15 cellular contexts compared by ENCODE assay signal in the genomic region with DNA sequence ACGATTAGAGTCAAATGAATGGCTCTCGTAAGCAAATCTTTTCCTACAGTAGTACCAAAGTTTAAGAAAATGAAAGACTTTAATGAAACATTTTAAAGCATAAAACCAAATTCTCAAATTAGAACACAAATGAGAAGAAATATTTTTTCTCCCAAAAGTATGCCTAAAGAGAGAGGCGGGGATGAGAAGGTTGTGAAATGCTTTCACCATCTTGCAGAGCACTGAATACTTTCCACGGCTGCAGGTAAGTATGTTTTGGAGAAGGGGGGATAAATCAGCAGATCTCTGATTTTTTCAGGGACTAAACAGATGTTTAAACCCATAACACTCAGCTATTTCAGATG.
DNase-seq lines count a peak whose midpoint lies in the region; ATAC-seq and TF ChIP-seq lines count a peak whose summit lies in the region.
"Had no signal": no experiment of that assay in that cellular context is flagged by ENCODE, and none has a peak within 500 bp of the region (broad histone marks: within the 10 kb centered on the region; RNA-seq: fewer than 3 reads in every experiment).

No MANE protein-coding gene starts in this region.

- H3K4me3 ChIP-seq in GM23338: no peak overlapping the region
- no peak overlapping the region for H3K4me3 ChIP-seq in Panc1 (ENCODE audit: low read depth in 2 of 2, low read length in 2 of 2)
- no peak overlapping the region for H3K4me3 ChIP-seq in mesodermal cell (ENCODE audit: extremely low read depth, insufficient read depth, low read length, poor library complexity, severe bottlenecking)
- H3K4me3 ChIP-seq in smooth muscle cell: no peak overlapping the region
- no peak overlapping the region for H3K4me3 ChIP-seq in colonic mucosa
- H3K4me3 ChIP-seq: GM23248, SJCRH30 had no signal

- no peaks in the 10 kb centered on the region for H3K9me3 Mint-ChIP-seq in GM23338
- H3K9me3 Mint-ChIP-seq: CD8-positive, alpha-beta T cell had no signal

- no peaks in the 10 kb centered on the region for H3K27me3 ChIP-seq in GM23338 (ENCODE audit: insufficient read depth)
- H3K27me3 ChIP-seq in Panc1 (ENCODE audit: control insufficient read depth, insufficient read depth, low read length): no peaks in the 10 kb centered on the region
- H3K27me3 ChIP-seq in smooth muscle cell (ENCODE audit: low read depth): no peaks in the 10 kb centered on the region
- H3K27me3 ChIP-seq in colonic mucosa: no peaks in the 10 kb centered on the region
- H3K27me3 ChIP-seq: SJCRH30 had no signal

- intact Hi-C loops in Panc1 (cut with micrococcal nuclease; ENCODE audit: unreplicated experiment): no loop called here
- intact Hi-C loops in colonic mucosa (cut with DNase I): no loop called here

- BruUV-seq in Panc1 (replicated peaks; lab: Mats Ljungman, UMichigan): no TSS peak

- ATAC-seq in GM23338: no peak
- no peak for ATAC-seq in Panc1
- ATAC-seq: CD8-positive, alpha-beta T cell had no signal

- 0 out of 2 replicates have a peak overlapping the region, but pooled peaks have one; percentile 6 for H3K27ac Mint-ChIP-seq in GM23338
- H3K27ac Mint-ChIP-seq: CD8-positive, alpha-beta T cell had no signal

- no peaks in the 10 kb centered on the region for H3K9me3 ChIP-seq in Panc1 (ENCODE audit: control insufficient read depth, insufficient read depth, low read depth, low read length)
- H3K9me3 ChIP-seq in mesodermal cell (ENCODE audit: control insufficient read depth, low read length): no peaks in the 10 kb centered on the region
- no peaks in the 10 kb centered on the region for H3K9me3 ChIP-seq in smooth muscle cell (replicated peaks; ENCODE audit: low read depth)
- no peaks in the 10 kb centered on the region for H3K9me3 ChIP-seq in colonic mucosa
- H3K9me3 ChIP-seq: SJCRH30 had no signal

- no peaks in the 10 kb centered on the region for H3K27me3 Mint-ChIP-seq in GM23338 (ENCODE audit: insufficient read depth, low read depth, poor library complexity)

- no peaks in the 10 kb centered on the region for H3K36me3 Mint-ChIP-seq in GM23338 (ENCODE audit: low read depth)
- H3K36me3 Mint-ChIP-seq: CD8-positive, alpha-beta T cell had no signal

- H3K4me1 ChIP-seq in GM23338 (ENCODE audit: insufficient read depth) (no peaks in the 10 kb centered on the region), Panc1 (ENCODE audit: control insufficient read depth, insufficient read depth, low read length) (no peaks in the 10 kb centered on the region), mesodermal cell (ENCODE audit: control insufficient read depth, insufficient read depth, low read length, poor library complexity, severe bottlenecking) (peaks cover 27% of the 10 kb centered on the region), smooth muscle cell (ENCODE audit: low read depth) (no peaks in the 10 kb centered on the region), colonic mucosa (no peaks in the 10 kb centered on the region)
- H3K4me1 ChIP-seq: SJCRH30 had no signal

- TF ChIP-seq CTCF in GM23338 (conservative IDR thresholded peaks at IDR 0.05; ENCODE audit: low read depth in 2 of 2) (no peak), Panc1 (IDR thresholded peaks at IDR 0.05) (no peak), smooth muscle cell (IDR thresholded peaks at IDR 0.05; ENCODE audit: borderline replicate concordance, insufficient read depth, poor library complexity, severe bottlenecking) (no peak), colonic mucosa (IDR thresholded peaks at IDR 0.05) (no peak)

- no peaks in the 10 kb centered on the region for H4K20me1 ChIP-seq in GM23338 (replicated peaks; ENCODE audit: insufficient read depth)
- H4K20me1 ChIP-seq in smooth muscle cell (ENCODE audit: low read depth): no peaks in the 10 kb centered on the region

- H3K27ac ChIP-seq in GM23338 (ENCODE audit: low read depth) (no peak overlapping the region), Panc1 (ENCODE audit: low read length) (peak overlapping the region; percentile 30; the same call in 1 of the 2 replicates), mesodermal cell (ENCODE audit: low read depth, low read length, severe bottlenecking) (peak overlapping the region; percentile 77), smooth muscle cell (ENCODE audit: low read depth) (peak overlapping the region; percentile 8), colonic mucosa (no peak overlapping the region)
- H3K27ac ChIP-seq: GM23248, SJCRH30 had no signal

- no peaks in the 10 kb centered on the region for H3F3A ChIP-seq in GM23338 (replicated peaks; ENCODE audit: low read depth)
- H3F3A ChIP-seq in smooth muscle cell (ENCODE audit: low read depth): no peaks in the 10 kb centered on the region

- no peaks in the 10 kb centered on the region for H3K79me2 ChIP-seq in GM23338 (replicated peaks; ENCODE audit: insufficient read depth)
- H3K79me2 ChIP-seq in smooth muscle cell (ENCODE audit: low read depth): no peaks in the 10 kb centered on the region

- H3K4me1 Mint-ChIP-seq in GM23338: peaks cover 3% of the 10 kb centered on the region; the same call in 2 of the 3 replicates

- POLR2A ChIA-PET in Panc1 (lab: Charles Lee): interaction anchor here (0.6 kb wide), 1 partner anchor 29 kb away, joined by 5 read pairs; no protein-coding TSS in a partner anchor

- CTCF ChIA-PET in Panc1 (lab: Charles Lee): no interaction called here

- WGBS in mesodermal cell (ENCODE audit: insufficient coverage in 2 of 2), 2 experiments: 100% methylated on average over 1 of the region's 4 CpGs; no CpG with 5 or more reads in 1 of the 2 experiments
- WGBS in smooth muscle cell (ENCODE audit: low lambda C conversion rate): 86% methylated on average over 4 of the region's 4 CpGs

- in situ Hi-C loops in Panc1 (cut with HindIII; ENCODE audit: low pct_unique_long_range_greater_than_20kb, low sequenced_read_pairs): no loop called here

- H2AFZ ChIP-seq in GM23338 (0 out of 2 replicates have a peak overlapping the region, but pooled peaks have one; percentile 29), smooth muscle cell (ENCODE audit: low read depth) (no peak overlapping the region)
- H2AFZ ChIP-seq: GM23248 had no signal

- H3K36me3 ChIP-seq in GM23338 (ENCODE audit: insufficient read depth) (no peaks in the 10 kb centered on the region), Panc1 (ENCODE audit: control insufficient read depth, insufficient read depth, low read length) (no peaks in the 10 kb centered on the region), mesodermal cell (ENCODE audit: control insufficient read depth, insufficient read depth, low read length) (no peaks in the 10 kb centered on the region), smooth muscle cell (ENCODE audit: low read depth) (no peaks in the 10 kb centered on the region), colonic mucosa (no peaks in the 10 kb centered on the region)

- no peaks in the 10 kb centered on the region for H3K9me2 ChIP-seq in GM23338 (ENCODE audit: insufficient read depth)

- H3K9ac ChIP-seq in smooth muscle cell (ENCODE audit: low read depth) (no peak overlapping the region), colonic mucosa (ENCODE audit: low read depth in 2 of 2, low read length in 2 of 2) (no peak overlapping the region)
- H3K9ac ChIP-seq: GM23248 had no signal

- H3K4me3 Mint-ChIP-seq in GM23338: no peak overlapping the region
- H3K4me3 Mint-ChIP-seq: CD8-positive, alpha-beta T cell had no signal

- H3K4me2 ChIP-seq in GM23338: no peak overlapping the region
- H3K4me2 ChIP-seq in smooth muscle cell: peak overlapping the region; percentile 28

- DNase-seq in GM23338 (ENCODE audit: low spot score): no peak
- DNase-seq in Panc1 (ENCODE audit: low read depth, low spot score): no peak
- no peak for DNase-seq in smooth muscle cell (lab: John Stamatoyannopoulos, UW; ENCODE audit: unreplicated experiment)
- DNase-seq in NCI-H510A treated with DMSO at 0.1 percent for 48 hours (lab: John Stamatoyannopoulos, UW): no peak
- DNase-seq in NCI-H187 treated with DMSO at 0.1 percent for 48 hours (lab: John Stamatoyannopoulos, UW): no peak
- no peak for DNase-seq in colonic mucosa
- DNase-seq: CD8-positive, alpha-beta T cell; DND-41; GM23248; MM.1S; NCI-H1105; NCI-H187; NCI-H748 treated with DMSO at 0.1 percent for 48 hours; SJCRH30 had no signal

TF ChIP-seq in GM23338, 12 proteins besides CTCF, POLR2A, EP300 and RAD21 (continues in another document):
- TF ChIP-seq, protein P1, sequence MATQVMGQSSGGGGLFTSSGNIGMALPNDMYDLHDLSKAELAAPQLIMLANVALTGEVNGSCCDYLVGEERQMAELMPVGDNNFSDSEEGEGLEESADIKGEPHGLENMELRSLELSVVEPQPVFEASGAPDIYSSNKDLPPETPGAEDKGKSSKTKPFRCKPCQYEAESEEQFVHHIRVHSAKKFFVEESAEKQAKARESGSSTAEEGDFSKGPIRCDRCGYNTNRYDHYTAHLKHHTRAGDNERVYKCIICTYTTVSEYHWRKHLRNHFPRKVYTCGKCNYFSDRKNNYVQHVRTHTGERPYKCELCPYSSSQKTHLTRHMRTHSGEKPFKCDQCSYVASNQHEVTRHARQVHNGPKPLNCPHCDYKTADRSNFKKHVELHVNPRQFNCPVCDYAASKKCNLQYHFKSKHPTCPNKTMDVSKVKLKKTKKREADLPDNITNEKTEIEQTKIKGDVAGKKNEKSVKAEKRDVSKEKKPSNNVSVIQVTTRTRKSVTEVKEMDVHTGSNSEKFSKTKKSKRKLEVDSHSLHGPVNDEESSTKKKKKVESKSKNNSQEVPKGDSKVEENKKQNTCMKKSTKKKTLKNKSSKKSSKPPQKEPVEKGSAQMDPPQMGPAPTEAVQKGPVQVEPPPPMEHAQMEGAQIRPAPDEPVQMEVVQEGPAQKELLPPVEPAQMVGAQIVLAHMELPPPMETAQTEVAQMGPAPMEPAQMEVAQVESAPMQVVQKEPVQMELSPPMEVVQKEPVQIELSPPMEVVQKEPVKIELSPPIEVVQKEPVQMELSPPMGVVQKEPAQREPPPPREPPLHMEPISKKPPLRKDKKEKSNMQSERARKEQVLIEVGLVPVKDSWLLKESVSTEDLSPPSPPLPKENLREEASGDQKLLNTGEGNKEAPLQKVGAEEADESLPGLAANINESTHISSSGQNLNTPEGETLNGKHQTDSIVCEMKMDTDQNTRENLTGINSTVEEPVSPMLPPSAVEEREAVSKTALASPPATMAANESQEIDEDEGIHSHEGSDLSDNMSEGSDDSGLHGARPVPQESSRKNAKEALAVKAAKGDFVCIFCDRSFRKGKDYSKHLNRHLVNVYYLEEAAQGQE (IDR thresholded peaks at IDR 0.05; ENCODE audit: unreplicated experiment): no peak

Comparison
In these comparisons a context has a peak if more than half of its experiments do, and no peak if none do; other contexts are left out.
1. H3K27ac ChIP-seq: peak in Panc1 (single experiment), mesodermal cell (single experiment) and smooth muscle cell (single experiment); none in GM23338 (single experiment) and colonic mucosa (single experiment).